19 cellular contexts compared by ENCODE assay signal in genomic region chr5:120778491-120779293, GRCh38.
A peak's percentile ranks its signal among the peaks of the same experiment; 100 is the strongest.
DNase-seq lines count a peak whose midpoint lies in the region; ATAC-seq, FAIRE-seq and TF ChIP-seq lines count a peak whose summit lies in the region.
"Had no signal": no experiment of that assay in that cellular context is flagged by ENCODE, and none has a peak within 500 bp of the region (broad histone marks: within the 10 kb centered on the region; RNA-seq: fewer than 3 reads in every experiment).

No MANE protein-coding gene starts in this region.

- CTCF ChIA-PET in HepG2 (lab: Yijun Ruan, JAX; ENCODE audit: low intra/inter-chr PET ratio, low total read pairs) = no interaction called here

- no peak for TF ChIP-seq RAD21 in HepG2 (CRISPR knock-in tag; IDR thresholded peaks at IDR 0.05)

- H3K4me2 ChIP-seq in HepG2 (ENCODE audit: low read depth, low read length) (no peak overlapping the region), astrocyte (ENCODE audit: low read length) (peak overlapping the region; percentile 84)

- H3K27ac Mint-ChIP-seq in astrocyte (ENCODE audit: unreplicated experiment) (peak overlapping the region; percentile 94), CD14-positive monocyte (no peak overlapping the region)
- H3K27ac Mint-ChIP-seq: activated naive CD8-positive, alpha-beta T cell treated with anti-CD3 and anti-CD28 coated beads for 36 hours had no signal

- DNase-seq in HepG2 (ENCODE audit: low spot score) = no peak
- DNase-seq in right lobe of liver = no peak
- peak; percentile 87 for DNase-seq in astrocyte (ENCODE audit: low read depth)
- peak; percentile 42 for DNase-seq in inferior parietal cortex (ENCODE audit: extremely low spot score)
- DNase-seq in upper lobe of right lung = no peak
- no peak for DNase-seq in CD14-positive monocyte (ENCODE audit: low spot score)
- no peak for DNase-seq in uterus
- DNase-seq: activated naive CD8-positive, alpha-beta T cell treated with anti-CD3 and anti-CD28 coated beads for 36 hours; head of caudate nucleus; NCI-H1436 treated with DMSO at 0.1 percent for 48 hours; stimulated activated CD4-positive, alpha-beta T cell treated with anti-CD3 and anti-CD28 coated beads, Interleukin-1b, Interleukin-23, amount 100 ng/mL, for 48 hours; upper lobe of left lung had no signal

- no peak for TF ChIP-seq EP300 in HepG2 (IDR thresholded peaks at IDR 0.05; ENCODE audit: low read depth in 2 of 2, low read length in 2 of 2)
- no peak for TF ChIP-seq EP300 in HepG2 (CRISPR knock-in tag; IDR thresholded peaks at IDR 0.05; ENCODE audit: borderline replicate concordance)

- H4K20me1 ChIP-seq in HepG2 (ENCODE audit: insufficient read depth, low read length) = no peaks in the 10 kb centered on the region
- H4K20me1 ChIP-seq in astrocyte (ENCODE audit: insufficient read depth, low read length) = no peaks in the 10 kb centered on the region

- H3K4me3 Mint-ChIP-seq in astrocyte (ENCODE audit: unreplicated experiment) (peak overlapping the region; percentile 7), CD14-positive monocyte (no peak overlapping the region)
- H3K4me3 Mint-ChIP-seq: activated naive CD8-positive, alpha-beta T cell treated with anti-CD3 and anti-CD28 coated beads for 36 hours had no signal

- 1% methylated on average over 7 of the region's 7 CpGs for WGBS in HepG2 (ENCODE audit: low lambda C conversion rate)
- WGBS in right lobe of liver (ENCODE audit: insufficient coverage, low coverage, low lambda C conversion rate, missing lambda C conversion rate) = 37% methylated on average over 7 of the region's 7 CpGs

- ATAC-seq in HepG2 (no peak), right lobe of liver (no peak), upper lobe of right lung (no peak), GM18858 (IDR thresholded peaks at IDR 0.05; ENCODE audit: unreplicated experiment) (no peak)
- ATAC-seq: Right ventricle myocardium inferior had no signal

- H3K36me3 Mint-ChIP-seq in astrocyte (ENCODE audit: low read depth, unreplicated experiment) (no peaks in the 10 kb centered on the region), CD14-positive monocyte (no peaks in the 10 kb centered on the region)
- H3K36me3 Mint-ChIP-seq: activated naive CD8-positive, alpha-beta T cell treated with anti-CD3 and anti-CD28 coated beads for 36 hours had no signal

- H3K9ac ChIP-seq in HepG2 (ENCODE audit: insufficient read depth, low read depth, low read length) (no peak overlapping the region), astrocyte (ENCODE audit: low read length) (peak overlapping the region; percentile 80)
- H3K9ac ChIP-seq: parathyroid adenoma had no signal

- no peak overlapping the region for H2AFZ ChIP-seq in HepG2 (ENCODE audit: low read length)
- H2AFZ ChIP-seq in astrocyte (ENCODE audit: low read depth, low read length) = peak overlapping the region; percentile 48
- H2AFZ ChIP-seq: parathyroid adenoma had no signal

- in situ Hi-C loops in HepG2 (cut with HindIII; ENCODE audit: extremely low pct_ligation_motif_present, low pct_unique_long_range_greater_than_20kb) = no loop called here

- no peak for FAIRE-seq in HepG2 (lab: Jason Lieb, UNC)
- peak; percentile 72 for FAIRE-seq in astrocyte (lab: Jason Lieb, UNC)
- FAIRE-seq: A204.1, G401.6, TTC549 had no signal

- H3K4me1 ChIP-seq in HepG2 (ENCODE audit: insufficient read depth, low read length) = no peaks in the 10 kb centered on the region
- no peaks in the 10 kb centered on the region for H3K4me1 ChIP-seq in right lobe of liver
- peaks cover 20% of the 10 kb centered on the region for H3K4me1 ChIP-seq in astrocyte (ENCODE audit: insufficient read depth, low read length)
- no peaks in the 10 kb centered on the region for H3K4me1 ChIP-seq in upper lobe of right lung
- no peaks in the 10 kb centered on the region for H3K4me1 ChIP-seq in uterus
- H3K4me1 ChIP-seq: parathyroid adenoma, upper lobe of left lung had no signal

- H3K79me2 ChIP-seq in HepG2 (ENCODE audit: insufficient read depth, low read length) (no peaks in the 10 kb centered on the region), astrocyte (ENCODE audit: insufficient read depth, low read length) (no peaks in the 10 kb centered on the region)
- H3K79me2 ChIP-seq: parathyroid adenoma had no signal

- POLR2A ChIA-PET in HepG2 (lab: Yijun Ruan, JAX) = no interaction called here

- H3K4me3 ChIP-seq in HepG2 (replicated peaks in 1 of 3; ENCODE audit: insufficient read depth in 1 of 3, low read depth in 2 of 3, low read length in 3 of 3) (no peak overlapping the region), right lobe of liver (no peak overlapping the region), astrocyte (ENCODE audit: insufficient read depth, low read depth, low read length) (peak overlapping the region; percentile 48), upper lobe of right lung (peak overlapping the region; percentile 2), uterus (no peak overlapping the region)
- H3K4me3 ChIP-seq: lung had no signal

- BruUV-seq in HepG2 (replicated peaks; lab: Mats Ljungman, UMichigan) = no TSS peak

- H3K27me3 Mint-ChIP-seq in astrocyte (ENCODE audit: low read depth, unreplicated experiment) = no peaks in the 10 kb centered on the region
- H3K27me3 Mint-ChIP-seq in CD14-positive monocyte (ENCODE audit: low read depth in 3 of 3) = peaks cover 0 to 1% (median 0%) of the 10 kb centered on the region in 3 donors
- H3K27me3 Mint-ChIP-seq: activated naive CD8-positive, alpha-beta T cell treated with anti-CD3 and anti-CD28 coated beads for 36 hours had no signal

- H3K9me3 Mint-ChIP-seq in astrocyte (ENCODE audit: unreplicated experiment) (no peaks in the 10 kb centered on the region), CD14-positive monocyte (peaks cover 0 to 2% (median 0%) of the 10 kb centered on the region in 7 donors)

- no peak overlapping the region for H3K27ac ChIP-seq in HepG2 (ENCODE audit: extremely low read length, insufficient read depth, low read length)
- no peak overlapping the region for H3K27ac ChIP-seq in right lobe of liver
- peak overlapping the region; percentile 85 for H3K27ac ChIP-seq in astrocyte (ENCODE audit: low read depth, low read length)
- no peak overlapping the region for H3K27ac ChIP-seq in upper lobe of right lung
- no peak overlapping the region for H3K27ac ChIP-seq in uterus
- H3K27ac ChIP-seq: parathyroid adenoma, upper lobe of left lung had no signal

- H3K27me3 ChIP-seq in HepG2 (ENCODE audit: control insufficient read depth in 1 of 2, insufficient read depth in 2 of 2, low read length in 2 of 2) (no peaks in the 10 kb centered on the region), right lobe of liver (no peaks in the 10 kb centered on the region), astrocyte (ENCODE audit: insufficient read depth, low read length) (no peaks in the 10 kb centered on the region), upper lobe of right lung (no peaks in the 10 kb centered on the region), uterus (no peaks in the 10 kb centered on the region)
- H3K27me3 ChIP-seq: upper lobe of left lung had no signal

- TF ChIP-seq POLR2A in HepG2 (IDR thresholded peaks at IDR 0.05; ENCODE audit: insufficient read depth in 1 of 2, low read depth in 2 of 2, low read length in 2 of 2) (no peak), right lobe of liver (IDR thresholded peaks at IDR 0.05) (no peak), uterus (IDR thresholded peaks at IDR 0.05) (no peak)

- intact Hi-C loops in HepG2 (cut with micrococcal nuclease; ENCODE audit: unreplicated experiment) = no loop called here
- intact Hi-C loops in right lobe of liver (cut with DNase I) = no loop called here
- intact Hi-C loops in upper lobe of right lung (cut with DNase I) = no loop called here
- intact Hi-C loops in CD14-positive monocyte (cut with micrococcal nuclease) = no loop called here
- intact Hi-C loops in uterus (cut with DNase I; ENCODE audit: low total_unique reads) = no loop called here

- TF ChIP-seq CTCF in HepG2 (CRISPR knock-in tag; IDR thresholded peaks at IDR 0.05) (no peak), right lobe of liver (IDR thresholded peaks at IDR 0.05) (no peak), astrocyte (IDR thresholded peaks at IDR 0.05; ENCODE audit: insufficient read depth, low read depth, low read length) (no peak), upper lobe of right lung (IDR thresholded peaks at IDR 0.05) (no peak), CD14-positive monocyte (IDR thresholded peaks at IDR 0.05) (no peak), uterus (IDR thresholded peaks at IDR 0.05) (no peak)

- H3K4me1 Mint-ChIP-seq in astrocyte (ENCODE audit: low read depth, unreplicated experiment) (peaks cover 9% of the 10 kb centered on the region), CD14-positive monocyte (no peaks in the 10 kb centered on the region)
- H3K4me1 Mint-ChIP-seq: activated naive CD8-positive, alpha-beta T cell treated with anti-CD3 and anti-CD28 coated beads for 36 hours had no signal

- H3K36me3 ChIP-seq in HepG2 (replicated peaks in 1 of 2; ENCODE audit: control insufficient read depth in 1 of 2, insufficient read depth in 2 of 2, low read length in 2 of 2) (no peaks in the 10 kb centered on the region), right lobe of liver (no peaks in the 10 kb centered on the region), astrocyte (ENCODE audit: insufficient read depth, low read length) (no peaks in the 10 kb centered on the region), upper lobe of right lung (no peaks in the 10 kb centered on the region), uterus (no peaks in the 10 kb centered on the region)
- H3K36me3 ChIP-seq: upper lobe of left lung had no signal

- no peaks in the 10 kb centered on the region for H3K9me3 ChIP-seq in HepG2 (ENCODE audit: low read length)
- no peaks in the 10 kb centered on the region for H3K9me3 ChIP-seq in right lobe of liver
- no peaks in the 10 kb centered on the region for H3K9me3 ChIP-seq in astrocyte (ENCODE audit: insufficient read depth, low read depth, low read length)
- H3K9me3 ChIP-seq in upper lobe of right lung = no peaks in the 10 kb centered on the region
- no peaks in the 10 kb centered on the region for H3K9me3 ChIP-seq in uterus
- H3K9me3 ChIP-seq: upper lobe of left lung had no signal

TF ChIP-seq in HepG2, 621 proteins besides CTCF, POLR2A, EP300 and RAD21 (continues in another document):
- TF ChIP-seq ATF7 (IDR thresholded peaks at IDR 0.05) (peak; percentile 66; the same call in 1 of the 2 replicates), ATF7 (CRISPR knock-in tag; IDR thresholded peaks at IDR 0.05) (no peak)
- TF ChIP-seq, protein P1, sequence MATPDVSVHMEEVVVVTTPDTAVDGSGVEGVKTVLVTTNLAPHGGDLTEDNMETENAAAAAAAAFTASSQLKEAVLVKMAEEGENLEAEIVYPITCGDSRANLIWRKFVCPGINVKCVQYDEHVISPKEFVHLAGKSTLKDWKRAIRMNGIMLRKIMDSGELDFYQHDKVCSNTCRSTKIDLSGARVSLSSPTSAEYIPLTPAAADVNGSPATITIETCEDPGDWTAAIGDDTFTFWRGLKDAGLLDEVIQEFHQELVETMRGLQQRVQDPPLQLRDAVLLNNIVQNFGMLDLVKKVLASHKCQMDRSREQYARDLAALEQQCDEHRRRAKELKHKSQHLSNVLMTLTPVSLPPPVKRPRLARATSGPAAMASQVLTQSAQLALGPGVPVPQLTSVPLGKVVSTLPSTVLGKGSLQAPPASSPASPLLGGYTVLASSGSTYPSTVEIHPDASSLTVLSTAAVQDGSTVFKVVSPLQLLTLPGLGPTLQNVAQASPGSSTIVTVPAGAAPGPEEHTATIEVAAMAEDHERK (CRISPR knock-in tag; IDR thresholded peaks at IDR 0.05; ENCODE audit: low read depth) = no peak

Comparison
In these comparisons a context has a peak if more than half of its experiments do, and no peak if none do; other contexts are left out.
1. DNase-seq: peak in astrocyte (single experiment) and inferior parietal cortex (single experiment); none in HepG2 (single experiment), right lobe of liver (0 of 3), upper lobe of right lung (single experiment), CD14-positive monocyte (single experiment) and uterus (0 of 2).
2. H3K4me3 ChIP-seq: peak in astrocyte (single experiment) and upper lobe of right lung (single experiment); none in HepG2 (0 of 3), right lobe of liver (0 of 3) and uterus (0 of 2).